1 cellular context compared by ENCODE assay signal in the genomic region with DNA sequence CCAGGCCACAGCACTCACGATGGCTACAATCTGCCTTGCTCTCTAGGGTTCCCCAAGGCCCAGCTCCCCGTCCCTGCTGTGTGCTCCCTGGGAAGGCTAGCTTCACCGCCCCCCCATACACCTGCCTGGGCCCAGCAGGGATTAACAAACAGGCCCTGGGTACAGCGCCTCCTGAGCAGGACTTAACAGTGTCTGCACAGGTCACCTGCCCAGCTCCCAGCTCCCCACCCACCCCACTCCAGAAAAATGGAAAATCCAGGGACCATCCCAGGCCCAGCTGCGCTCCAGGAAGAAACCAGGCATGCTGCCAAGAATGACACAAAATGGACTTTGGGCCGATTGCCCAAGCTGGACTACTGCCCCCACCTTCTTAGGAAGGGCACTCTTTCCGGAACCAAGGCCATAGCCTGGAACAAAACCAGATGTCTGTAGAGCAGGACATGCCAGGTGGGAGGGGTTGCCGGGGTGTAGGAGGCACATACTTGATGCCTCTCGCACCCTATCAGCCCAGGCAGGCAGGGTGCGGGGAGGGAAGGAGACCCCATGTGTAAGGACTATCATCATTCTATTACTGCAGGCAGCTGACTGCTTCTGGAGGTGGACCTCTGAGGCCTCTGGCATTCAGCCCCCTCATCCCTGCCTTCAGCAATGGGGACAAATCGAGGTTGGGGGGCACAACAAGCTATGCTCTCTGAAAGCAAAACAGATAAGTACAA.
TF ChIP-seq lines count a peak whose summit lies in the region.

No MANE protein-coding gene starts in this region.

TF ChIP-seq in HepG2, 621 proteins besides CTCF, POLR2A, EP300 and RAD21 (continued from another document and continues in another):
- TF ChIP-seq PHF5A (CRISPR knock-in tag; IDR thresholded peaks at IDR 0.05; ENCODE audit: low read depth, unreplicated experiment) = peak; percentile 97
- TF ChIP-seq, protein P1, sequence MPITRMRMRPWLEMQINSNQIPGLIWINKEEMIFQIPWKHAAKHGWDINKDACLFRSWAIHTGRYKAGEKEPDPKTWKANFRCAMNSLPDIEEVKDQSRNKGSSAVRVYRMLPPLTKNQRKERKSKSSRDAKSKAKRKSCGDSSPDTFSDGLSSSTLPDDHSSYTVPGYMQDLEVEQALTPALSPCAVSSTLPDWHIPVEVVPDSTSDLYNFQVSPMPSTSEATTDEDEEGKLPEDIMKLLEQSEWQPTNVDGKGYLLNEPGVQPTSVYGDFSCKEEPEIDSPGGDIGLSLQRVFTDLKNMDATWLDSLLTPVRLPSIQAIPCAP (CRISPR knock-in tag; IDR thresholded peaks at IDR 0.05; ENCODE audit: low read depth) = 0 out of 2 replicates have a peak, but pooled peaks have one; percentile 43
- TF ChIP-seq ZNF567 (CRISPR knock-in tag; IDR thresholded peaks at IDR 0.05; ENCODE audit: borderline replicate concordance) = peak; percentile 97; the same call in 1 of the 2 replicates
- TF ChIP-seq HNRNPUL1 (IDR thresholded peaks at IDR 0.05; ENCODE audit: low read depth, low read length) = no peak
- peak; percentile 52; the same call in 1 of the 2 replicates for TF ChIP-seq CHD2 (IDR thresholded peaks at IDR 0.05; ENCODE audit: low read depth, low read length)
- TF ChIP-seq ZFX (CRISPR knock-in tag; IDR thresholded peaks at IDR 0.05; ENCODE audit: low read depth) = peak; percentile 92
- peak; percentile 100 for TF ChIP-seq RCOR2 (CRISPR knock-in tag; IDR thresholded peaks at IDR 0.05)
- peak; percentile 99 for TF ChIP-seq CEBPB (IDR thresholded peaks at IDR 0.05; ENCODE audit: borderline replicate concordance, low read depth, low read length)
- TF ChIP-seq ZNF333 (CRISPR knock-in tag; IDR thresholded peaks at IDR 0.05; ENCODE audit: borderline replicate concordance) = peak; percentile 84; the same call in 1 of the 2 replicates
- TF ChIP-seq SOX13 (IDR thresholded peaks at IDR 0.05) = peak; percentile 96
- peak in 1 of 2 experiments; percentile 99; a peak in 3 of 4 replicates for TF ChIP-seq SOX13 (CRISPR knock-in tag; conservative IDR thresholded peaks at IDR 0.05 in 1 of 2, IDR thresholded peaks at IDR 0.05 in 1 of 2)
- TF ChIP-seq ELF3 (CRISPR knock-in tag; IDR thresholded peaks at IDR 0.05) = peak; percentile 100
- TF ChIP-seq ZFP82 (CRISPR knock-in tag; IDR thresholded peaks at IDR 0.05; ENCODE audit: borderline replicate concordance) = no peak
- peak; percentile 99 for TF ChIP-seq KDM6A (CRISPR knock-in tag; IDR thresholded peaks at IDR 0.05; ENCODE audit: low read depth)
- TF ChIP-seq PPARG (CRISPR knock-in tag; conservative IDR thresholded peaks at IDR 0.05) = peak; percentile 93
- TF ChIP-seq ASH2L (IDR thresholded peaks at IDR 0.05; ENCODE audit: insufficient read length, low read depth, low read length) = peak; percentile 76
- TF ChIP-seq PAWR (CRISPR knock-in tag; IDR thresholded peaks at IDR 0.05; ENCODE audit: borderline replicate concordance) = 0 out of 2 replicates have a peak, but pooled peaks have one; percentile 80
- TF ChIP-seq SMAD1 (CRISPR knock-in tag; IDR thresholded peaks at IDR 0.05; ENCODE audit: borderline replicate concordance, low read depth) = no peak; the same call in 1 of the 2 replicates
- TF ChIP-seq THYN1 (CRISPR knock-in tag; IDR thresholded peaks at IDR 0.05; ENCODE audit: borderline replicate concordance, low read depth) = no peak
- TF ChIP-seq, protein P2, sequence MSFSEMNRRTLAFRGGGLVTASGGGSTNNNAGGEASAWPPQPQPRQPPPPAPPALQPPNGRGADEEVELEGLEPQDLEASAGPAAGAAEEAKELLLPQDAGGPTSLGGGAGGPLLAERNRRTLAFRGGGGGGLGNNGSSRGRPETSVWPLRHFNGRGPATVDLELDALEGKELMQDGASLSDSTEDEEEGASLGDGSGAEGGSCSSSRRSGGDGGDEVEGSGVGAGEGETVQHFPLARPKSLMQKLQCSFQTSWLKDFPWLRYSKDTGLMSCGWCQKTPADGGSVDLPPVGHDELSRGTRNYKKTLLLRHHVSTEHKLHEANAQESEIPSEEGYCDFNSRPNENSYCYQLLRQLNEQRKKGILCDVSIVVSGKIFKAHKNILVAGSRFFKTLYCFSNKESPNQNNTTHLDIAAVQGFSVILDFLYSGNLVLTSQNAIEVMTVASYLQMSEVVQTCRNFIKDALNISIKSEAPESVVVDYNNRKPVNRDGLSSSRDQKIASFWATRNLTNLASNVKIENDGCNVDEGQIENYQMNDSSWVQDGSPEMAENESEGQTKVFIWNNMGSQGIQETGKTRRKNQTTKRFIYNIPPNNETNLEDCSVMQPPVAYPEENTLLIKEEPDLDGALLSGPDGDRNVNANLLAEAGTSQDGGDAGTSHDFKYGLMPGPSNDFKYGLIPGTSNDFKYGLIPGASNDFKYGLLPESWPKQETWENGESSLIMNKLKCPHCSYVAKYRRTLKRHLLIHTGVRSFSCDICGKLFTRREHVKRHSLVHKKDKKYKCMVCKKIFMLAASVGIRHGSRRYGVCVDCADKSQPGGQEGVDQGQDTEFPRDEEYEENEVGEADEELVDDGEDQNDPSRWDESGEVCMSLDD (CRISPR knock-in tag; IDR thresholded peaks at IDR 0.05; ENCODE audit: borderline replicate concordance) = peak; percentile 89; the same call in 1 of the 2 replicates
- TF ChIP-seq TBX3 (IDR thresholded peaks at IDR 0.05; ENCODE audit: borderline replicate concordance) = peak; percentile 85
- TF ChIP-seq, protein P3, sequence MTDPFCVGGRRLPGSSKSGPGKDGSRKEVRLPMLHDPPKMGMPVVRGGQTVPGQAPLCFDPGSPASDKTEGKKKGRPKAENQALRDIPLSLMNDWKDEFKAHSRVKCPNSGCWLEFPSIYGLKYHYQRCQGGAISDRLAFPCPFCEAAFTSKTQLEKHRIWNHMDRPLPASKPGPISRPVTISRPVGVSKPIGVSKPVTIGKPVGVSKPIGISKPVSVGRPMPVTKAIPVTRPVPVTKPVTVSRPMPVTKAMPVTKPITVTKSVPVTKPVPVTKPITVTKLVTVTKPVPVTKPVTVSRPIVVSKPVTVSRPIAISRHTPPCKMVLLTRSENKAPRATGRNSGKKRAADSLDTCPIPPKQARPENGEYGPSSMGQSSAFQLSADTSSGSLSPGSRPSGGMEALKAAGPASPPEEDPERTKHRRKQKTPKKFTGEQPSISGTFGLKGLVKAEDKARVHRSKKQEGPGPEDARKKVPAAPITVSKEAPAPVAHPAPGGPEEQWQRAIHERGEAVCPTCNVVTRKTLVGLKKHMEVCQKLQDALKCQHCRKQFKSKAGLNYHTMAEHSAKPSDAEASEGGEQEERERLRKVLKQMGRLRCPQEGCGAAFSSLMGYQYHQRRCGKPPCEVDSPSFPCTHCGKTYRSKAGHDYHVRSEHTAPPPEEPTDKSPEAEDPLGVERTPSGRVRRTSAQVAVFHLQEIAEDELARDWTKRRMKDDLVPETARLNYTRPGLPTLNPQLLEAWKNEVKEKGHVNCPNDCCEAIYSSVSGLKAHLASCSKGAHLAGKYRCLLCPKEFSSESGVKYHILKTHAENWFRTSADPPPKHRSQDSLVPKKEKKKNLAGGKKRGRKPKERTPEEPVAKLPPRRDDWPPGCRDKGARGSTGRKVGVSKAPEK (CRISPR knock-in tag; IDR thresholded peaks at IDR 0.05; ENCODE audit: borderline replicate concordance) = peak; percentile 99
- TF ChIP-seq ZNF746 (CRISPR knock-in tag; IDR thresholded peaks at IDR 0.05) = peak; percentile 99
- no peak; the same call in none of the 2 replicates for TF ChIP-seq POLR2AphosphoS5 (IDR thresholded peaks at IDR 0.05; ENCODE audit: low read depth, low read length)
- TF ChIP-seq, protein P4, sequence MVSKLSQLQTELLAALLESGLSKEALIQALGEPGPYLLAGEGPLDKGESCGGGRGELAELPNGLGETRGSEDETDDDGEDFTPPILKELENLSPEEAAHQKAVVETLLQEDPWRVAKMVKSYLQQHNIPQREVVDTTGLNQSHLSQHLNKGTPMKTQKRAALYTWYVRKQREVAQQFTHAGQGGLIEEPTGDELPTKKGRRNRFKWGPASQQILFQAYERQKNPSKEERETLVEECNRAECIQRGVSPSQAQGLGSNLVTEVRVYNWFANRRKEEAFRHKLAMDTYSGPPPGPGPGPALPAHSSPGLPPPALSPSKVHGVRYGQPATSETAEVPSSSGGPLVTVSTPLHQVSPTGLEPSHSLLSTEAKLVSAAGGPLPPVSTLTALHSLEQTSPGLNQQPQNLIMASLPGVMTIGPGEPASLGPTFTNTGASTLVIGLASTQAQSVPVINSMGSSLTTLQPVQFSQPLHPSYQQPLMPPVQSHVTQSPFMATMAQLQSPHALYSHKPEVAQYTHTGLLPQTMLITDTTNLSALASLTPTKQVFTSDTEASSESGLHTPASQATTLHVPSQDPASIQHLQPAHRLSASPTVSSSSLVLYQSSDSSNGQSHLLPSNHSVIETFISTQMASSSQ (IDR thresholded peaks at IDR 0.05; ENCODE audit: low read depth) = peak; percentile 86
- TF ChIP-seq, protein P4 (CRISPR knock-in tag; IDR thresholded peaks at IDR 0.05; ENCODE audit: borderline replicate concordance) = peak; percentile 98
- TF ChIP-seq EHMT2 (IDR thresholded peaks at IDR 0.05; ENCODE audit: borderline replicate concordance, low read depth, low read length) = peak; percentile 35; the same call in 1 of the 2 replicates
- TF ChIP-seq, protein P5, sequence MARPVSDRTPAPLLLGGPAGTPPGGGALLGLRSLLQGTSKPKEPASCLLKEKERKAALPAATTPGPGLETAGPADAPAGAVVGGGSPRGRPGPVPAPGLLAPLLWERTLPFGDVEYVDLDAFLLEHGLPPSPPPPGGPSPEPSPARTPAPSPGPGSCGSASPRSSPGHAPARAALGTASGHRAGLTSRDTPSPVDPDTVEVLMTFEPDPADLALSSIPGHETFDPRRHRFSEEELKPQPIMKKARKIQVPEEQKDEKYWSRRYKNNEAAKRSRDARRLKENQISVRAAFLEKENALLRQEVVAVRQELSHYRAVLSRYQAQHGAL (CRISPR knock-in tag; IDR thresholded peaks at IDR 0.05; ENCODE audit: not compliant biosample characterization) = no peak
- TF ChIP-seq SKI (IDR thresholded peaks at IDR 0.05; ENCODE audit: partially characterized antibody) = peak; percentile 94
- TF ChIP-seq SP1 (IDR thresholded peaks at IDR 0.05) = no peak
- peak; percentile 85 for TF ChIP-seq SP1 (CRISPR knock-in tag; IDR thresholded peaks at IDR 0.05)
- 0 out of 2 replicates have a peak, but pooled peaks have one; percentile 31 for TF ChIP-seq ADNP (CRISPR knock-in tag; IDR thresholded peaks at IDR 0.05)
- TF ChIP-seq TARDBP (CRISPR knock-in tag; IDR thresholded peaks at IDR 0.05) = peak; percentile 100
- TF ChIP-seq, protein P6, sequence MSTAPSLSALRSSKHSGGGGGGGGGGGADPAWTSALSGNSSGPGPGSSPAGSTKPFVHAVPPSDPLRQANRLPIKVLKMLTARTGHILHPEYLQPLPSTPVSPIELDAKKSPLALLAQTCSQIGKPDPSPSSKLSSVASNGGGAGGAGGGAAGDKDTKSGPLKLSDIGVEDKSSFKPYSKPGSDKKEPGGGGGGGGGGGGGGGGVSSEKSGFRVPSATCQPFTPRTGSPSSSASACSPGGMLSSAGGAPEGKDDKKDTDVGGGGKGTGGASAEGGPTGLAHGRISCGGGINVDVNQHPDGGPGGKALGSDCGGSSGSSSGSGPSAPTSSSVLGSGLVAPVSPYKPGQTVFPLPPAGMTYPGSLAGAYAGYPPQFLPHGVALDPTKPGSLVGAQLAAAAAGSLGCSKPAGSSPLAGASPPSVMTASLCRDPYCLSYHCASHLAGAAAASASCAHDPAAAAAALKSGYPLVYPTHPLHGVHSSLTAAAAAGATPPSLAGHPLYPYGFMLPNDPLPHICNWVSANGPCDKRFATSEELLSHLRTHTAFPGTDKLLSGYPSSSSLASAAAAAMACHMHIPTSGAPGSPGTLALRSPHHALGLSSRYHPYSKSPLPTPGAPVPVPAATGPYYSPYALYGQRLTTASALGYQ (CRISPR knock-in tag; IDR thresholded peaks at IDR 0.05) = peak; percentile 97
- peak; percentile 94 for TF ChIP-seq ZNF335 (CRISPR knock-in tag; IDR thresholded peaks at IDR 0.05)
- TF ChIP-seq, protein P7, sequence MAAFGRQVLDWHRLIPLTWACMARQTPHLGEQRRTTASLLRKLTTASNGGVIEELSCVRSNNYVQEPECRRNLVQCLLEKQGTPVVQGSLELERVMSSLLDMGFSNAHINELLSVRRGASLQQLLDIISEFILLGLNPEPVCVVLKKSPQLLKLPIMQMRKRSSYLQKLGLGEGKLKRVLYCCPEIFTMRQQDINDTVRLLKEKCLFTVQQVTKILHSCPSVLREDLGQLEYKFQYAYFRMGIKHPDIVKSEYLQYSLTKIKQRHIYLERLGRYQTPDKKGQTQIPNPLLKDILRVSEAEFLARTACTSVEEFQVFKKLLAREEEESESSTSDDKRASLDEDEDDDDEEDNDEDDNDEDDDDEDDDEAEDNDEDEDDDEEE (CRISPR knock-in tag; IDR thresholded peaks at IDR 0.05) = peak; percentile 98; the same call in 1 of the 2 replicates
- 0 out of 2 replicates have a peak, but pooled peaks have one; percentile 56 for TF ChIP-seq POLR2AphosphoS2 (IDR thresholded peaks at IDR 0.05; ENCODE audit: low read depth, low read length)
- TF ChIP-seq, protein P8, sequence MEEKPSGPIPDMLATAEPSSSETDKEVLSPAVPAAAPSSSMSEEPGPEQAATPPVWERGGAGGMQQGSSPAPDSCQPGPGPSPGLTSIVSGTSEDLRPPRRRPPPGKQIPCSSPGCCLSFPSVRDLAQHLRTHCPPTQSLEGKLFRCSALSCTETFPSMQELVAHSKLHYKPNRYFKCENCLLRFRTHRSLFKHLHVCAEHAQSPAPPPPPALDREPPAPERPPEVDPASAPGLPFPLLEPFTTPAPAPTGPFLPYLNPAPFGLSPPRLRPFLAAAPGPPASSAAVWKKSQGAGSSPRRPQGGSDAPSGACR (CRISPR knock-in tag; IDR thresholded peaks at IDR 0.05) = peak; percentile 100
- peak; percentile 26 for TF ChIP-seq ZNF777 (CRISPR knock-in tag; IDR thresholded peaks at IDR 0.05)
- TF ChIP-seq SMAD3 (CRISPR knock-in tag; IDR thresholded peaks at IDR 0.05) = peak; percentile 100
- TF ChIP-seq DNMT3B (CRISPR knock-in tag; conservative IDR thresholded peaks at IDR 0.05) = peak; percentile 98
- TF ChIP-seq TRIM24 (CRISPR knock-in tag; IDR thresholded peaks at IDR 0.05) = peak; percentile 100
- TF ChIP-seq ZNF230 (CRISPR knock-in tag; IDR thresholded peaks at IDR 0.05) = peak; percentile 89; the same call in 1 of the 2 replicates
- peak; percentile 84 for TF ChIP-seq U2AF1 (optimal IDR thresholded peaks at IDR 0.05; ENCODE audit: low read depth, low read length)
- no peak for TF ChIP-seq ZNF101 (CRISPR knock-in tag; IDR thresholded peaks at IDR 0.05; ENCODE audit: borderline replicate concordance, low read depth)
- TF ChIP-seq YEATS2 (CRISPR knock-in tag; IDR thresholded peaks at IDR 0.05; ENCODE audit: borderline replicate concordance) = peak; percentile 82; the same call in 1 of the 2 replicates
- peak; percentile 76; the same call in 1 of the 2 replicates for TF ChIP-seq RBAK (CRISPR knock-in tag; IDR thresholded peaks at IDR 0.05)
- TF ChIP-seq MAZ (IDR thresholded peaks at IDR 0.05; ENCODE audit: borderline replicate concordance, low read depth, low read length) = peak; percentile 97
- TF ChIP-seq MAZ (CRISPR knock-in tag; IDR thresholded peaks at IDR 0.05; ENCODE audit: low read depth) = peak; percentile 98
